8 cellular contexts compared by ENCODE assay signal in the genomic region with DNA sequence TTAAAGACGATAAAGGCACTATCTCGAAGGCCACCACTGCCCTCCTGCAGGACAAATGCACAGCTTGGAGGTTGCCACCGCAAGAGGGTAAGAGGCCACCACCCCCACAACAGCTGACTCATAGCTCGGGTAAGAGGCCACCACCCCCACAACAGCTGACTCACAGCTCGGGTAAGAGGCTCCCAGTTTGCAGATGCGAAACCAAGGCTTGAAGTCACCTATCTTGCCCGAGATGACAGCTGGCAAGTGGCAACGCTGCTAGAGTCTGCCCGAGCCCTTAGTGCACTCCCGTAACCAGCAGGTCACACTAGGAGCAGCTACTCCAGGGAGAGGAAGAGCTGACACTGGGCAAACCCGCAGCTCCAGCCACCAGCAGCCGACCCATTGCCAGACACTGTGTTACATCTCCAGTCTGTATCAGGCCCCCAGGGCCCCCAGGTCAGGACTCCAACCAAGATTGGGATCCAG. TPM values are rescaled to one million over a fixed set of nuclear protein-coding genes. Genes with fewer than 3 reads are reported as not detected.
DNase-seq lines count a peak whose midpoint lies in the region.

No MANE protein-coding gene starts in this region.

- H3K4me2 ChIP-seq in GM23248 (ENCODE audit: unreplicated experiment), result peak overlapping the region; percentile 41

- 32 to 44% methylated on average over 12 of the region's 12 CpGs for WGBS in GM23248 (ENCODE audit: low coverage in 1 of 2, low lambda C conversion rate in 2 of 2, missing lambda C conversion rate in 2 of 2), 2 experiments
- 25 to 26% methylated on average over 12 of the region's 12 CpGs for WGBS in esophagus, 2 donors

- in situ Hi-C loops in GM23248 (cut with MboI), result no loop called here

- H3K4me1 ChIP-seq in GM23248 (ENCODE audit: insufficient read depth) (peaks cover 37% of the 10 kb centered on the region), esophagus (ENCODE audit: control insufficient read depth in 2 of 2, insufficient read depth in 2 of 2, low read length in 1 of 2) (peaks cover 13 to 14% of the 10 kb centered on the region in 2 donors)

- no peaks in the 10 kb centered on the region for H4K20me1 ChIP-seq in GM23248 (ENCODE audit: insufficient read depth)

- H3K4me3 ChIP-seq in GM23248, result 0 out of 2 replicates have a peak overlapping the region, but pooled peaks have one; percentile 27
- no peak overlapping the region for H3K4me3 ChIP-seq in esophagus (ENCODE audit: low read depth in 1 of 2, low read length in 2 of 2)

- peaks cover under 1% of the 10 kb centered on the region for H3F3A ChIP-seq in GM23248 (ENCODE audit: insufficient read depth)

- H3K27ac ChIP-seq in GM23248, result peak overlapping the region; percentile 56
- H3K27ac ChIP-seq in esophagus (ENCODE audit: low read depth in 2 of 2, low read length in 1 of 2), result peak overlapping the region; percentile 67 to 73

- H3K27me3 ChIP-seq in GM23248 (replicated peaks; ENCODE audit: insufficient read depth) (no peaks in the 10 kb centered on the region), esophagus (ENCODE audit: control insufficient read depth in 1 of 2, insufficient read depth in 2 of 2, low read length in 2 of 2) (no peaks in the 10 kb centered on the region)

- H3K36me3 ChIP-seq in GM23248 (ENCODE audit: low read depth) (no peaks in the 10 kb centered on the region), esophagus (ENCODE audit: control insufficient read depth in 2 of 2, insufficient read depth in 2 of 2, low read length in 1 of 2) (no peaks in the 10 kb centered on the region)

- peak; percentile 92 for DNase-seq in EH (ENCODE audit: low read depth)
- peak; percentile 92 for DNase-seq in GM23248
- peak; percentile 96 for DNase-seq in MV-4-11 (lab: John Stamatoyannopoulos, UW)
- DNase-seq in activated CD4-positive, alpha-beta T cell treated with anti-CD3 and anti-CD28 coated beads, Interleukin-2, amount 50 U/mL, for 4 hours, result peak; percentile 60 to 65
- peak; percentile 74 to 81 for DNase-seq in stimulated activated CD4-positive, alpha-beta T cell treated with anti-CD3 and anti-CD28 coated beads, Interleukin-15, amount 100 ng/mL, for 48 hours (ENCODE audit: low read depth in 2 of 2)
- no peak for DNase-seq in NCI-H2081 (lab: John Stamatoyannopoulos, UW)
- DNase-seq in NCI-H2029 treated with DMSO at 0.1 percent for 48 hours (lab: John Stamatoyannopoulos, UW), result no peak

- H2AFZ ChIP-seq in GM23248, result no peak overlapping the region

- no peaks in the 10 kb centered on the region for H3K9me2 ChIP-seq in GM23248 (ENCODE audit: insufficient read depth)

- no peaks in the 10 kb centered on the region for H3K79me2 ChIP-seq in GM23248 (ENCODE audit: insufficient read depth)

- H3K9ac ChIP-seq in GM23248, result no peak overlapping the region

- H3K9me3 ChIP-seq in GM23248 (ENCODE audit: low read depth) (no peaks in the 10 kb centered on the region), esophagus (ENCODE audit: control insufficient read depth in 2 of 2, insufficient read depth in 1 of 2, low read depth in 1 of 2, low read length in 1 of 2) (no peaks in the 10 kb centered on the region)

RNA-seq across cellular contexts. Expression of gene SPSB1, which starts 17.1 kb away (rescaled TPM):
- 13.5 and 22.7 TPM in 2 replicates for total RNA-seq in GM23248 (2014; rRNA removed; shearing (Covaris generic))
- polyA plus RNA-seq in GM23248 (2016; fragmentation: Nextera tagmentation; extraction: Ambion mirVana) (13.5 and 13.6 TPM in 2 replicates), esophagus (10 to 100 TPM; 14.4 to 20.9 TPM)

RNA-seq across cellular contexts. Expression of gene H6PD, which starts 41.0 kb away (rescaled TPM):
- total RNA-seq in GM23248 (2014; rRNA removed; shearing (Covaris generic)), result 29.6 and 31.4 TPM in 2 replicates
- polyA plus RNA-seq in GM23248 (2016; fragmentation: Nextera tagmentation; extraction: Ambion mirVana) (14.5 and 16.1 TPM in 2 replicates), esophagus (1 to 10 TPM; 7.1 to 8.9 TPM)

Comparison
In these comparisons a context has a peak if more than half of its experiments do, and no peak if none do; other contexts are left out.
1. DNase-seq: peak in EH (single experiment), GM23248 (single experiment), MV-4-11 (single experiment), activated CD4-positive, alpha-beta T cell treated with anti-CD3 and anti-CD28 coated beads, Interleukin-2, amount 50 U/mL, for 4 hours (2 of 2) and stimulated activated CD4-positive, alpha-beta T cell treated with anti-CD3 and anti-CD28 coated beads, Interleukin-15, amount 100 ng/mL, for 48 hours (2 of 2); none in NCI-H2081 (0 of 2) and NCI-H2029 treated with DMSO at 0.1 percent for 48 hours (single experiment).